10 cellular contexts compared by ENCODE assay signal in the genomic region with DNA sequence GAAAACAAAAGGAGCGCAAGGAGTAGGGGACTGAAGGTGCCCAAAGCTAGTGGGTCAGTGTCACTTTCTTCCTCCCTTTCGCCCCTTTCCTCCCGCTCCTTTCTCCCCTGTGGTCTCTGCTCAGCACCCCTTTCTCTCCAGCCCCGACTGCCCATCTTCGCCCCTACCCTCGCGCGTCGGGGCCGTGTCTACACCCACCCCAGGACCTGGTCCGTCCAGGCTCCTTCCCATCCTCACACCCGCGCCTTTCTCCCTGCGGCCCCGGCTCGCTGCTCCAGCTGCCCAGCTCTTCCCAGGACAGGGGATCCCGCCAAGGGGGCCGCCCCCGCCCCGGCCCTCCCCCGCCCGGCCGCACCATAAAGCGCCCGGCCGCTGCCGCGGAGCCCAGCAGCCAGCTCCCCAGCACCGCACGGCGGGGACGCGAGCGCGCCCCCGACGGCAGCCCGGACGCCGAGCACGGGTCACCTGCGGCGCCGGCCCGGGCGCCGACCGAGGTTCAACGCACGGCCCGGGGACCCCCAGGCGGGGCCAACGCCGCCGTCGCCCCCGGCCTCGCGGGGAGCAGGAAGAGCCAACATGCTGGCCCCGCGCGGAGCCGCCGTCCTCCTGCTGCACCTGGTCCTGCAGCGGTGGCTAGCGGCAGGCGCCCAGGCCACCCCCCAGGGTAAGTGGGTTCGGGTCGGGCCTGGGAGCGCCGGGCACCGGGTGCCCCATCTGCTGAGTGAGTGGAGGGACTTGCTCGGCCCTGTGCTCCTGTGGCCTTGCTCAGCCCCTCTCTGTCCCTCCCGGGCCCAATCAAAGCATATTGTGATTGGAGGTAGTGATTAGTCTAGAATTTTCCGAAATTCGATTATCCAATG. TPM values are rescaled to one million over a fixed set of nuclear protein-coding genes. Genes with fewer than 3 reads are reported as not detected.
A peak's percentile ranks its signal among the peaks of the same experiment; 100 is the strongest.
DNase-seq lines count a peak whose midpoint lies in the region; ATAC-seq and TF ChIP-seq lines count a peak whose summit lies in the region.
"Had no signal": no experiment of that assay in that cellular context is flagged by ENCODE, and none has a peak within 500 bp of the region (broad histone marks: within the 10 kb centered on the region; RNA-seq: fewer than 3 reads in every experiment).

Gene THBS4 (plus strand): TSS at position 387 of the 860 bp plus-strand sequence. CDS start 190 bp downstream, at position 577.

- no peak within 1 kb of the TSS for H3K9ac ChIP-seq in neural cell (ENCODE audit: low read length)

- peaks cover 0 to 6% of the 10 kb centered on the region in 2 donors for H3K36me3 Mint-ChIP-seq in CD14-positive monocyte
- H3K36me3 Mint-ChIP-seq in IgD-negative memory B cell = peaks cover 4% of the 10 kb centered on the region
- no peaks in the 10 kb centered on the region for H3K36me3 Mint-ChIP-seq in endothelial cell (ENCODE audit: low read depth, unreplicated experiment)

- TF ChIP-seq EP300 in neural cell (conservative IDR thresholded peaks at IDR 0.05; ENCODE audit: poor library complexity, severe bottlenecking) = no peak

- H3F3A ChIP-seq in neural cell (ENCODE audit: insufficient read depth, low read length, poor library complexity, severe bottlenecking) = no peaks in the 10 kb centered on the region

- no peak within 1 kb of the TSS for H2AFZ ChIP-seq in neural cell (ENCODE audit: low read depth, low read length)

- in situ Hi-C loops in GM13976 (cut with MboI; ENCODE audit: low sequenced_read_pairs, unreplicated experiment) = no loop called here

- peaks cover 0 to 10% (median 2%) of the 10 kb centered on the region in 7 donors for H3K9me3 Mint-ChIP-seq in CD14-positive monocyte
- no peaks in the 10 kb centered on the region for H3K9me3 Mint-ChIP-seq in IgD-negative memory B cell
- H3K9me3 Mint-ChIP-seq in endothelial cell (ENCODE audit: unreplicated experiment) = no peaks in the 10 kb centered on the region

- ATAC-seq in left colon = no peak
- no peak for ATAC-seq in HG02798 (IDR thresholded peaks at IDR 0.05; ENCODE audit: poor library complexity, unreplicated experiment)
- ATAC-seq: esophagus mucosa had no signal

- no peaks in the 10 kb centered on the region for H3K9me3 ChIP-seq in neural cell (ENCODE audit: low read length)

- H3K27me3 Mint-ChIP-seq in CD14-positive monocyte (ENCODE audit: low read depth in 3 of 3) (peaks cover 44 to 60% (median 47%) of the 10 kb centered on the region in 3 donors), IgD-negative memory B cell (peaks cover 29% of the 10 kb centered on the region), endothelial cell (ENCODE audit: unreplicated experiment) (no peaks in the 10 kb centered on the region)

- H3K4me2 ChIP-seq in neural cell (ENCODE audit: low read length) = no peak within 1 kb of the TSS

- H3K36me3 ChIP-seq in neural cell (ENCODE audit: insufficient read depth, low read length) = no peaks in the 10 kb centered on the region

- H3K9me2 ChIP-seq in neural cell (ENCODE audit: insufficient read depth, low read length) = no peaks in the 10 kb centered on the region

- H4K20me1 ChIP-seq in neural cell (ENCODE audit: insufficient read depth) = no peaks in the 10 kb centered on the region

- H3K27ac ChIP-seq in neural cell (ENCODE audit: low read length) = no peak within 1 kb of the TSS

- intact Hi-C loops in CD14-positive monocyte (cut with micrococcal nuclease) = no loop called here
- intact Hi-C loops in left colon (cut with DNase I, micrococcal nuclease) = no loop called here

- no peak within 1 kb of the TSS for H3K27ac Mint-ChIP-seq in CD14-positive monocyte
- no peak within 1 kb of the TSS for H3K27ac Mint-ChIP-seq in IgD-negative memory B cell
- H3K27ac Mint-ChIP-seq in endothelial cell (ENCODE audit: unreplicated experiment) = no peak within 1 kb of the TSS

- H3K4me1 Mint-ChIP-seq in CD14-positive monocyte (peaks cover 11% of the 10 kb centered on the region), IgD-negative memory B cell (peaks cover 0 to 14% (median 5%) of the 10 kb centered on the region in 3 donors), endothelial cell (ENCODE audit: unreplicated experiment) (no peaks in the 10 kb centered on the region)

- peak within 1 kb of the TSS; percentile 39 for H3K4me3 ChIP-seq in neural cell (ENCODE audit: low read length)

- H3K79me2 ChIP-seq in neural cell (replicated peaks; ENCODE audit: insufficient read depth, low read length) = no peaks in the 10 kb centered on the region

- H3K4me3 Mint-ChIP-seq in CD14-positive monocyte (peak within 1 kb of the TSS; percentile 69 to 89), IgD-negative memory B cell (peak within 1 kb of the TSS in 3 of 4 donors; percentile 52 to 86 (median 77)), endothelial cell (ENCODE audit: unreplicated experiment) (peak within 1 kb of the TSS; percentile 82)

- peaks cover 38% of the 10 kb centered on the region for H3K27me3 ChIP-seq in neural cell (ENCODE audit: insufficient read depth, low read depth, low read length)

- TF ChIP-seq RAD21 in neural cell (conservative IDR thresholded peaks at IDR 0.05) = no peak

- DNase-seq in CD14-positive monocyte (ENCODE audit: low spot score) = no peak
- peak; percentile 20 for DNase-seq in endothelial cell (ENCODE audit: low spot score)
- no peak for DNase-seq in left colon
- no peak for DNase-seq in EL
- no peak for DNase-seq in GM13976 (ENCODE audit: low spot score)
- DNase-seq: NCI-H2029 treated with DMSO at 0.1 percent for 48 hours had no signal

- no peak for TF ChIP-seq CTCF in CD14-positive monocyte (IDR thresholded peaks at IDR 0.05)
- TF ChIP-seq CTCF in endothelial cell (IDR thresholded peaks at IDR 0.05; ENCODE audit: unreplicated experiment) = no peak
- TF ChIP-seq CTCF in neural cell (IDR thresholded peaks at IDR 0.05; ENCODE audit: poor library complexity, severe bottlenecking) = no peak
- TF ChIP-seq CTCF in GM13976 (IDR thresholded peaks at IDR 0.05; ENCODE audit: borderline replicate concordance, control extremely low read depth, extremely low read depth, insufficient read depth, missing control alignments) = no peak

TF ChIP-seq in neural cell, 6 proteins besides CTCF, POLR2A, EP300 and RAD21:
- TF ChIP-seq EZH2 (IDR thresholded peaks at IDR 0.05; ENCODE audit: borderline replicate concordance, insufficient read depth, low read length, poor library complexity, severe bottlenecking) (no peak), TAF1 (IDR thresholded peaks at IDR 0.05; ENCODE audit: low read depth) (no peak), REST (IDR thresholded peaks at IDR 0.05; ENCODE audit: borderline replicate concordance) (no peak), POLR2AphosphoS5 (IDR thresholded peaks at IDR 0.05) (no peak)

RNA-seq across cellular contexts. Expression of gene THBS4, which starts in this region (rescaled TPM):
- not detected for polyA plus RNA-seq in CD14-positive monocyte
- 0.36 TPM for polyA plus RNA-seq in IgD-negative memory B cell
- total RNA-seq in endothelial cell (ENCODE audit: unreplicated experiment) = 3.0 TPM
- 6.3 TPM in 2 replicates for polyA plus RNA-seq in neural cell
- 7.3 and 11.0 TPM in 2 replicates for polyA minus RNA-seq in neural cell
- 1 to 10 TPM in 1 of 2 donors, under 1 TPM in 1; 0.79 to 8.2 TPM for total RNA-seq in left colon
